ENCODE assay signal across 8 cellular contexts in the genomic region with DNA sequence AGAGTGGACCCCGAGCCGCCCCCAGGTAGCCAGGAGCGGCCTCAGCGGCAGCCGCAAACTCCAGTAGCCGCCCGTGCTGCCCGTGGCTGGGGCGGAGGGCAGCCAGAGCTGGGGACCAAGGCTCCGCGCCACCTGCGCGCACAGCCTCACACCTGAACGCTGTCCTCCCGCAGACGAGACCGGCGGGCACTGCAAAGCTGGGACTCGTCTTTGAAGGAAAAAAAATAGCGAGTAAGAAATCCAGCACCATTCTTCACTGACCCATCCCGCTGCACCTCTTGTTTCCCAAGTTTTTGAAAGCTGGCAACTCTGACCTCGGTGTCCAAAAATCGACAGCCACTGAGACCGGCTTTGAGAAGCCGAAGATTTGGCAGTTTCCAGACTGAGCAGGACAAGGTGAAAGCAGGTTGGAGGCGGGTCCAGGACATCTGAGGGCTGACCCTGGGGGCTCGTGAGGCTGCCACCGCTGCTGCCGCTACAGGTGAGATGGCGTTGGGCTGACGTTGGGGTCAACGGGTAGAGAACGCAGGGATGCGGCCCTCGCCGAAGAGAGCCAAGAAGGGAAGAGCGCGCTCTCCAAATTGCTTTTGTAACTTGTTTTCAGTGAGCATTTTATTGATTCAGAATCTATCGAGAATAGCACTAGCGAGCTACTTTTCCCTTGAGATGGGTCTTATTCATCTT. TPM values are rescaled to one million over a fixed set of nuclear protein-coding genes. Genes with fewer than 3 reads are reported as not detected.
DNase-seq lines count a peak whose midpoint lies in the region; ATAC-seq and TF ChIP-seq lines count a peak whose summit lies in the region.

No MANE protein-coding gene starts in this region.

- H3K4me3 Mint-ChIP-seq in type B pancreatic cell, result peak overlapping the region; percentile 92

- peaks cover 5% of the 10 kb centered on the region for H3K36me3 Mint-ChIP-seq in type B pancreatic cell

- peak overlapping the region; percentile 98 for H3K27ac ChIP-seq in RWPE1
- H3K27ac ChIP-seq in dorsolateral prefrontal cortex, result peak overlapping the region in 15 of 59 donors; percentile 1 to 82 (median 68)

- peaks cover 29% of the 10 kb centered on the region for H3K4me1 Mint-ChIP-seq in type B pancreatic cell (ENCODE audit: unreplicated experiment)

- peak overlapping the region; percentile 35 to 77 (median 67) for H3K4me3 ChIP-seq in dorsolateral prefrontal cortex
- peak overlapping the region; percentile 87 for H3K4me3 ChIP-seq in mononuclear cell (ENCODE audit: low read length)

- POLR2A ChIA-PET in RWPE1 (lab: Yijun Ruan, JAX; ENCODE audit: low non-redundant PET), result interaction anchor here (0.8 kb wide), 1 partner anchor 34 kb away, joined by 3 read pairs; no protein-coding TSS in a partner anchor

- peak overlapping the region; percentile 86 for H3K27ac Mint-ChIP-seq in type B pancreatic cell

- no peaks in the 10 kb centered on the region for H3K9me3 ChIP-seq in mononuclear cell (ENCODE audit: low read depth, low read length)

- intact Hi-C loops in dorsolateral prefrontal cortex (cut with DNase I), result loop anchor here in 1 of 2 donors (5.0 kb wide), 1 partner anchor 1098 kb away; no protein-coding TSS in a partner anchor

- CTCF ChIA-PET in RWPE1 (lab: Yijun Ruan, JAX), result interaction anchor here (0.5 to 0.6 kb wide), 2 partner anchors 736 to 1482 kb away, joined by 3 to 4 read pairs; no protein-coding TSS in a partner anchor

- TF ChIP-seq CTCF in RWPE1 (conservative IDR thresholded peaks at IDR 0.05; ENCODE audit: low read depth), result no peak
- no peak for TF ChIP-seq CTCF in dorsolateral prefrontal cortex (IDR thresholded peaks at IDR 0.05 in 54 of 56, conservative IDR thresholded peaks at IDR 0.05 in 2 of 56; ENCODE audit: low read depth in 1 of 56, partially characterized antibody in 56 of 56)
- no peak for TF ChIP-seq CTCF in type B pancreatic cell (conservative IDR thresholded peaks at IDR 0.05)

- H3K27me3 ChIP-seq in dorsolateral prefrontal cortex, result peaks cover 0 to 86% (median 59%) of the 10 kb centered on the region in 45 donors
- H3K27me3 ChIP-seq in mononuclear cell (ENCODE audit: insufficient read depth, low read length), result no peaks in the 10 kb centered on the region

- H3K27me3 Mint-ChIP-seq in type B pancreatic cell, result peaks cover 63% of the 10 kb centered on the region

- peaks cover 62% of the 10 kb centered on the region for H3K4me1 ChIP-seq in mononuclear cell (ENCODE audit: insufficient read depth, low read length)

- DNase-seq in RWPE1 (ENCODE audit: low spot score) (no peak), dorsolateral prefrontal cortex (no peak), type B pancreatic cell (ENCODE audit: extremely low spot score, unreplicated experiment) (no peak), cerebellar cortex (ENCODE audit: low spot score) (no peak), occipital lobe (lab: John Stamatoyannopoulos, UW) (no peak)

- ATAC-seq in GM18519 (IDR thresholded peaks at IDR 0.05; ENCODE audit: low FRiP score, unreplicated experiment) (peak; percentile 14), HG02642 (IDR thresholded peaks at IDR 0.05; ENCODE audit: poor library complexity, unreplicated experiment) (peak; percentile 44)

- no peaks in the 10 kb centered on the region for H3K9me3 Mint-ChIP-seq in type B pancreatic cell

RNA-seq across cellular contexts. Expression of a gene that starts 0.4 kb away (rescaled TPM):
- total RNA-seq in dorsolateral prefrontal cortex (1 to 10 TPM in 96 of 120 experiments, under 1 TPM in 24; 0.46 to 6.9 (median 1.8) TPM), mononuclear cell (441 TPM), type B pancreatic cell (ENCODE audit: low replicate concordance) (8.0 and 12.0 TPM in 2 replicates), occipital lobe (3.3 TPM)

Comparison
In these comparisons a context has a peak if more than half of its experiments do, and no peak if none do; other contexts are left out.
1. RNA of a gene that starts 0.4 kb away (total RNA-seq): 441 TPM in mononuclear cell (single experiment); 8.0 to 12.0 TPM in type B pancreatic cell, 3.3 TPM in occipital lobe (single experiment) and 0.46 to 6.9 TPM in dorsolateral prefrontal cortex; every median in the first group is over 10 times any median in the second.